Comparison of ENCODE assay signal across 8 cellular contexts in genomic region chr16:3400779-3401688, GRCh38. TPM values are rescaled to one million over a fixed set of nuclear protein-coding genes. Genes with fewer than 3 reads are reported as not detected.
DNase-seq lines count a peak whose midpoint lies in the region; ATAC-seq, FAIRE-seq and TF ChIP-seq lines count a peak whose summit lies in the region.

TSS of gene ZNF174 (plus strand) at chr16:3401215. CDS start at chr16:3402005, 790 bp downstream.
TSS of gene ZSCAN32 (minus strand) at chr16:3401004. CDS start at chr16:3397557, 3,447 bp downstream.

- DNase-seq in Caco-2 (peak; percentile 99), HTR-8/SVneo (ENCODE audit: insufficient read length, low spot score) (peak; percentile 99), NOMO-1 treated with dmso at 0.1 percent for 144 hours (lab: John Stamatoyannopoulos, UW; ENCODE audit: unreplicated experiment) (peak; percentile 99), mesenteric fat pad (ENCODE audit: low spot score) (peak; percentile 99)
- DNase-seq in activated CD8-positive, alpha-beta memory T cell treated with anti-CD3 and anti-CD28 coated beads for 48 hours (ENCODE audit: low read depth in 2 of 3, low spot score in 2 of 3), result peak; percentile 84 to 98 (median 96)
- peak; percentile 86 for DNase-seq in stimulated activated CD8-positive, alpha-beta memory T cell treated with anti-CD3 and anti-CD28 coated beads, Interleukin-15, amount 100 ng/mL, for 24 hours (ENCODE audit: low read depth)

- H3K27me3 ChIP-seq in Caco-2 (replicated peaks; ENCODE audit: control insufficient read depth, insufficient read depth, low read length) (no peaks in the 10 kb centered on the region), endocrine pancreas (ENCODE audit: control insufficient read depth, insufficient read depth, low read length) (no peaks in the 10 kb centered on the region)

- peak within 1 kb of the TSS; percentile 87 for H3K4me3 Mint-ChIP-seq in Caco-2 (ENCODE audit: unreplicated experiment)

- CTCF ChIA-PET in Caco-2 (lab: Charles Lee), result interaction anchor here (0.5 to 2.1 kb wide), 4 partner anchors 42 to 250 kb away, joined by 3 to 10 read pairs (median 6); partner anchors contain the start of genes NAA60 and ZNF597

- H3K27me3 Mint-ChIP-seq in Caco-2 (ENCODE audit: insufficient read depth, unreplicated experiment), result no peaks in the 10 kb centered on the region

- peak within 1 kb of the TSS; percentile 79 for H3K27ac Mint-ChIP-seq in Caco-2 (ENCODE audit: unreplicated experiment)

- peak; percentile 91 for ATAC-seq in GM21367 (IDR thresholded peaks at IDR 0.05; ENCODE audit: unreplicated experiment)

- no peak for TF ChIP-seq CTCF in Caco-2 (IDR thresholded peaks at IDR 0.05; ENCODE audit: insufficient read depth in 1 of 2, low read depth in 1 of 2, low read length in 1 of 2, severe bottlenecking in 1 of 2, unreplicated experiment in 1 of 2)

- intact Hi-C loops in Caco-2 (cut with micrococcal nuclease; ENCODE audit: unreplicated experiment), result loop anchor here (1.0 to 10.0 kb wide), 3 partner anchors 41 to 116 kb away; partner anchors contain the start of gene ZNF263

- peak within 1 kb of the TSS; percentile 83 for H3K4me3 ChIP-seq in Caco-2 (ENCODE audit: low read depth, low read length)
- H3K4me3 ChIP-seq in endocrine pancreas (ENCODE audit: control insufficient read depth, insufficient read depth, low read length), result peak within 1 kb of the TSS; percentile 86

- H3K36me3 Mint-ChIP-seq in Caco-2 (ENCODE audit: insufficient read depth, unreplicated experiment), result peaks cover 44% of the 10 kb centered on the region

- peak; percentile 97 for FAIRE-seq in HTR-8/SVneo (lab: Jason Lieb, UNC)

- no peaks in the 10 kb centered on the region for H3K9me3 Mint-ChIP-seq in Caco-2 (ENCODE audit: unreplicated experiment)

- H3K4me1 ChIP-seq in Caco-2 (no peaks in the 10 kb centered on the region), endocrine pancreas (ENCODE audit: control insufficient read depth, insufficient read depth, low read length) (no peaks in the 10 kb centered on the region)

- peaks cover 1% of the 10 kb centered on the region; the same call in 1 of the 2 replicates for H3K9me3 ChIP-seq in Caco-2
- H3K9me3 ChIP-seq in endocrine pancreas (ENCODE audit: control insufficient read depth, low read length), result no peaks in the 10 kb centered on the region

- POLR2A ChIA-PET in Caco-2 (lab: Charles Lee), result interaction anchor here (0.5 to 2.2 kb wide), 9 partner anchors 43 to 276 kb away, joined by 3 to 25 read pairs (median 3); partner anchors contain the start of genes NAA60, ZNF263 and ZNF597

- H3K4me1 Mint-ChIP-seq in Caco-2 (ENCODE audit: low read depth, unreplicated experiment), result peaks cover 5% of the 10 kb centered on the region

- peak within 1 kb of the TSS; percentile 90 for H3K9ac ChIP-seq in endocrine pancreas (ENCODE audit: control insufficient read depth, insufficient read depth, low read length)

- H3K36me3 ChIP-seq in Caco-2 (ENCODE audit: control insufficient read depth, insufficient read depth, low read length) (peaks cover 2% of the 10 kb centered on the region), endocrine pancreas (ENCODE audit: control insufficient read depth, insufficient read depth, low read length) (peaks cover 28% of the 10 kb centered on the region)

- no TSS peak for BruUV-seq in Caco-2 (replicated peaks; lab: Mats Ljungman, UMichigan)

RNA-seq across cellular contexts. Expression of gene ZNF174, which starts in this region (rescaled TPM):
- total RNA-seq in Caco-2 (2022) (11.9 and 12.6 TPM in 2 replicates), mesenteric fat pad (7.6 TPM)

RNA-seq across cellular contexts. Expression of gene ZSCAN32, which starts in this region (rescaled TPM):
- total RNA-seq in Caco-2 (2022) (14.1 and 16.6 TPM in 2 replicates), mesenteric fat pad (11.0 TPM)

Comparison
In these comparisons a context has a peak if more than half of its experiments do, and no peak if none do; other contexts are left out.
1. Peak in every context shown above with its lines: DNase-seq, ATAC-seq and H3K4me3 ChIP-seq.